Comparison of ENCODE assay signal across 15 cellular contexts in the genomic region with DNA sequence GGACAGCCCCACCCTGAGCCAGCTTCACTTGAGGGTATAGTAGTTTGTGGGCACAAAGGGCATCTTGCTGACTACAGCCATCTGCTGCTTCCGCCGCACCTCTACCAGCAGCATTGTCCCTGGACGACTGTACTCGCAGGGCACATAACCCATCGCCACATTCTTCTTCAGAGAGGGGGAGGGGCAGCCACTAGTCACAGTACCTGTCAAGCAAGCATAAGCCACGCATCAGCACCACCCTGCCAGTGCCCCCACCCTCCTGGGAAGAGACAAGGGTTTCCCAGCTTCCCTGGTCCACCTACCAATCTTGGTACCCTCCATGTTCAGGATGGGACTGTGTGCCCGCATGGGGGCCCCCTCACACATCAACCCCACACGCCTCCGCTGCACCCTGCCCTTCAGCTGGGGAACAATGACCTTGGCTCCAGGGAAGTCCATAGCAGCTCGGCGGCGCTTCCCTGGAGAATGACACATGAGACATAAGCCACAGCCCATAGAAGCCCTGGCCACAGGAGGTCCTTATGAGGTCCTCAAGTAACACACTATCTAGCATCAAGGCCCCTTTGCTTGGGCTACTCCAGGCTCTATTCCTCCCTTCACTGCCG. TPM values are rescaled to one million over a fixed set of nuclear protein-coding genes. Genes with fewer than 3 reads are reported as not detected.
DNase-seq lines count a peak whose midpoint lies in the region; ATAC-seq and TF ChIP-seq lines count a peak whose summit lies in the region.
"Had no signal": no experiment of that assay in that cellular context is flagged by ENCODE, and none has a peak within 500 bp of the region (broad histone marks: within the 10 kb centered on the region; RNA-seq: fewer than 3 reads in every experiment).

No MANE protein-coding gene starts in this region.

- H3K4me1 ChIP-seq in left ventricle myocardium inferior = peaks cover 78% of the 10 kb centered on the region
- peaks cover 21 to 67% of the 10 kb centered on the region in 2 donors for H3K4me1 ChIP-seq in left lung

- peaks cover 66% of the 10 kb centered on the region for H3K4me1 Mint-ChIP-seq in activated naive CD4-positive, alpha-beta T cell treated with anti-CD3 and anti-CD28 coated beads, Interleukin-2, amount 10 ng/mL, durations not matched to agents 7 days and 5 days
- H3K4me1 Mint-ChIP-seq in stimulated activated memory B cell treated with anti-CD40 and anti-IgM and Interleukin-4, amounts not matched to agents 10 μg/mL and 1 μg/mL and 100 μg/mL, for 72 hours = peaks cover 69% of the 10 kb centered on the region

- no peaks in the 10 kb centered on the region for H3K27me3 ChIP-seq in left ventricle myocardium inferior (ENCODE audit: low read depth)
- H3K27me3 ChIP-seq in left lung = no peaks in the 10 kb centered on the region
- H3K27me3 ChIP-seq: testis had no signal

- TF ChIP-seq CTCF in RWPE1 (conservative IDR thresholded peaks at IDR 0.05; ENCODE audit: low read depth) (no peak), left ventricle myocardium inferior (IDR thresholded peaks at IDR 0.05; ENCODE audit: borderline replicate concordance) (no peak), left lung (IDR thresholded peaks at IDR 0.05) (no peak)

- H3K4me3 ChIP-seq in left ventricle myocardium inferior = no peak overlapping the region
- no peak overlapping the region for H3K4me3 ChIP-seq in left lung
- H3K4me3 ChIP-seq: testis had no signal

- intact Hi-C loops in left ventricle myocardium inferior (cut with micrococcal nuclease) (no loop called here), left lung (cut with DNase I) (no loop called here)

- no peak overlapping the region for H3K4me3 Mint-ChIP-seq in activated naive CD4-positive, alpha-beta T cell treated with anti-CD3 and anti-CD28 coated beads, Interleukin-2, amount 10 ng/mL, durations not matched to agents 7 days and 5 days
- no peak overlapping the region for H3K4me3 Mint-ChIP-seq in stimulated activated memory B cell treated with anti-CD40 and anti-IgM and Interleukin-4, amounts not matched to agents 10 μg/mL and 1 μg/mL and 100 μg/mL, for 72 hours

- POLR2A ChIA-PET in RWPE1 (lab: Yijun Ruan, JAX; ENCODE audit: low non-redundant PET) = no interaction called here

- H3K9me3 ChIP-seq in left ventricle myocardium inferior (replicated peaks) = no peaks in the 10 kb centered on the region
- H3K9me3 ChIP-seq in left lung = no peaks in the 10 kb centered on the region
- H3K9me3 ChIP-seq: testis had no signal

- no peak for ATAC-seq in stimulated activated memory B cell treated with anti-CD40 and anti-IgM and Interleukin-4, amounts not matched to agents 10 μg/mL and 1 μg/mL and 100 μg/mL, for 72 hours
- no peak for ATAC-seq in left lung

- DNase-seq in activated naive CD4-positive, alpha-beta T cell treated with anti-CD3 and anti-CD28 coated beads, Interleukin-2, amount 10 ng/mL, durations not matched to agents 7 days and 5 days = no peak
- no peak for DNase-seq in activated naive CD4-positive, alpha-beta T cell treated with anti-CD3 and anti-CD28 coated beads, Interleukin-2, amount 50 U/mL, for 16 hours
- DNase-seq in RWPE1 (ENCODE audit: low spot score) = no peak
- no peak for DNase-seq in left ventricle myocardium inferior
- no peak for DNase-seq in Ammon's horn (ENCODE audit: low spot score)
- DNase-seq in stimulated activated CD4-positive, alpha-beta T cell treated with anti-CD3 and anti-CD28 coated beads, Interleukin-1b, Interleukin-23, amount 100 ng/mL, for 48 hours = no peak
- no peak for DNase-seq in left lung
- DNase-seq: activated CD4-positive, alpha-beta T cell treated with anti-CD3 and anti-CD28 coated beads for 1 hour; caudate nucleus; DMS79; NCI-H1048; NCI-H226; SW 1271; testis had no signal

- CTCF ChIA-PET in activated naive CD4-positive, alpha-beta T cell treated with anti-CD3 and anti-CD28 coated beads, Interleukin-2, amount 10 ng/mL, durations not matched to agents 7 days and 5 days (lab: Charles Lee) = interaction anchor here (1.6 to 7.4 kb wide), 5 partner anchors 8 to 78 kb away, joined by 4 to 72 read pairs (median 18); a partner anchor contains a TSS
- CTCF ChIA-PET in RWPE1 (lab: Yijun Ruan, JAX) = no interaction called here

- H3K36me3 ChIP-seq in left ventricle myocardium inferior (peaks cover 50% of the 10 kb centered on the region), left lung (peaks cover 0 to 39% of the 10 kb centered on the region in 2 donors)

- H3K9me3 Mint-ChIP-seq in activated naive CD4-positive, alpha-beta T cell treated with anti-CD3 and anti-CD28 coated beads, Interleukin-2, amount 10 ng/mL, durations not matched to agents 7 days and 5 days = no peaks in the 10 kb centered on the region
- H3K9me3 Mint-ChIP-seq in stimulated activated memory B cell treated with anti-CD40 and anti-IgM and Interleukin-4, amounts not matched to agents 10 μg/mL and 1 μg/mL and 100 μg/mL, for 72 hours = no peaks in the 10 kb centered on the region

- peaks cover 58% of the 10 kb centered on the region for H3K36me3 Mint-ChIP-seq in activated naive CD4-positive, alpha-beta T cell treated with anti-CD3 and anti-CD28 coated beads, Interleukin-2, amount 10 ng/mL, durations not matched to agents 7 days and 5 days
- H3K36me3 Mint-ChIP-seq in stimulated activated memory B cell treated with anti-CD40 and anti-IgM and Interleukin-4, amounts not matched to agents 10 μg/mL and 1 μg/mL and 100 μg/mL, for 72 hours = peaks cover 37% of the 10 kb centered on the region

- peak overlapping the region; percentile 92 for H3K27ac Mint-ChIP-seq in activated naive CD4-positive, alpha-beta T cell treated with anti-CD3 and anti-CD28 coated beads, Interleukin-2, amount 10 ng/mL, durations not matched to agents 7 days and 5 days
- peak overlapping the region; percentile 81 for H3K27ac Mint-ChIP-seq in stimulated activated memory B cell treated with anti-CD40 and anti-IgM and Interleukin-4, amounts not matched to agents 10 μg/mL and 1 μg/mL and 100 μg/mL, for 72 hours

- no peaks in the 10 kb centered on the region for H3K27me3 Mint-ChIP-seq in activated naive CD4-positive, alpha-beta T cell treated with anti-CD3 and anti-CD28 coated beads, Interleukin-2, amount 10 ng/mL, durations not matched to agents 7 days and 5 days
- H3K27me3 Mint-ChIP-seq in stimulated activated memory B cell treated with anti-CD40 and anti-IgM and Interleukin-4, amounts not matched to agents 10 μg/mL and 1 μg/mL and 100 μg/mL, for 72 hours = no peaks in the 10 kb centered on the region

- peak overlapping the region; percentile 96 for H3K27ac ChIP-seq in RWPE1
- H3K27ac ChIP-seq in left ventricle myocardium inferior (replicated peaks) = peak overlapping the region; percentile 60
- peak overlapping the region in 1 of 2 donors; percentile 85 for H3K27ac ChIP-seq in left lung
- H3K27ac ChIP-seq: testis had no signal

RNA-seq across cellular contexts. Expression of a gene that starts 4.7 kb away (rescaled TPM):
- total RNA-seq in left ventricle myocardium inferior (29.0 TPM), left lung (1 to 10 TPM; 5.9 to 8.8 TPM)

RNA-seq across cellular contexts. Expression of a gene that starts 5.4 kb away (rescaled TPM):
- total RNA-seq in left ventricle myocardium inferior = 17.7 TPM
- 10 to 100 TPM; 37.2 to 41.5 TPM for total RNA-seq in left lung

RNA-seq across cellular contexts. Expression of a gene that starts 5.8 kb away (rescaled TPM):
- total RNA-seq in left ventricle myocardium inferior (247 TPM), left lung (100 to 1,000 TPM; 480 to 625 TPM)

RNA-seq across cellular contexts. Expression of a gene that starts 11.5 kb away (rescaled TPM):
- total RNA-seq in left ventricle myocardium inferior (19.4 TPM), left lung (10 to 100 TPM; 17.1 to 23.4 TPM)

RNA-seq across cellular contexts. Expression of a gene that starts 52.4 kb away (rescaled TPM):
- 117 TPM for total RNA-seq in left ventricle myocardium inferior
- total RNA-seq in left lung = 100 to 1,000 TPM in 1 of 2 donors, 10 to 100 TPM in 1; 87.9 to 116 TPM
